8 cellular contexts compared by ENCODE assay signal in genomic region chr4:147019061-147019460, GRCh38.
DNase-seq lines count a peak whose midpoint lies in the region; ATAC-seq and TF ChIP-seq lines count a peak whose summit lies in the region.

No MANE protein-coding gene starts in this region.

- no peak overlapping the region for H2AFZ ChIP-seq in IMR-90 (replicated peaks; ENCODE audit: low read length, poor library complexity)

- intact Hi-C loops in IMR-90 (cut with micrococcal nuclease), result loop anchor here (1.0 to 10.0 kb wide), 3 partner anchors 78 to 846 kb away; no protein-coding TSS in a partner anchor
- intact Hi-C loops in posterior vena cava (cut with DNase I), result loop anchor here in 1 of 2 donors (5.0 kb wide), 1 partner anchor 73 kb away; no protein-coding TSS in a partner anchor

- no peak overlapping the region for H3K9ac ChIP-seq in IMR-90 (ENCODE audit: low read depth, low read length)

- in situ Hi-C loops in IMR-90 (cut with MboI; ENCODE audit: low sequenced_read_pairs), result loop anchor here (5.0 kb wide), 1 partner anchor 78 kb away; no protein-coding TSS in a partner anchor

- DNase-seq in GM03348 (ENCODE audit: low spot score), result peak; percentile 71
- peak; percentile 56 for DNase-seq in IMR-90
- peak; percentile 23 for DNase-seq in activated CD4-positive, CD25-positive, alpha-beta regulatory T cell treated with anti-CD3 and anti-CD28 coated beads, Interleukin-2, amount 50 U/mL, for 16 hours (ENCODE audit: low read depth, low spot score)
- peak; percentile 27 for DNase-seq in central memory CD4-positive, alpha-beta T cell
- peak; percentile 64 for DNase-seq in left lobe of liver (ENCODE audit: low spot score)
- peak; percentile 12 to 27 for DNase-seq in stimulated activated CD8-positive, alpha-beta memory T cell treated with anti-CD3 and anti-CD28 coated beads, Interleukin-2, amount 100 ng/mL, for 48 hours (ENCODE audit: low read depth in 2 of 2)
- no peak for DNase-seq in posterior vena cava (ENCODE audit: low spot score)

- peak; percentile 72 for TF ChIP-seq CTCF in IMR-90 (conservative IDR thresholded peaks at IDR 0.05; ENCODE audit: low read depth, low read length)

- H4K5ac ChIP-seq in IMR-90 (ENCODE audit: low read depth, low read length), result no peak overlapping the region

- H3K23ac ChIP-seq in IMR-90 (ENCODE audit: low read depth, low read length), result no peak overlapping the region

- H3K4me1 ChIP-seq in IMR-90 (ENCODE audit: control insufficient read depth, insufficient read depth, low read length), result no peaks in the 10 kb centered on the region

- H2BK120ac ChIP-seq in IMR-90 (ENCODE audit: low read depth, low read length), result no peak overlapping the region

- no peaks in the 10 kb centered on the region for H3K79me1 ChIP-seq in IMR-90 (ENCODE audit: low read depth in 1 of 2, low read length in 2 of 2)

- no peaks in the 10 kb centered on the region for H3K9me3 ChIP-seq in IMR-90 (ENCODE audit: control insufficient read depth, insufficient read depth, low read length)

- WGBS in IMR-90 (ENCODE audit: extremely low coverage in 2 of 2, insufficient read length in 1 of 2), 2 experiments, result no CpG with 5 or more reads among the region's 2 CpGs

- no peak overlapping the region for H2AK9ac ChIP-seq in IMR-90 (replicated peaks; ENCODE audit: low read depth, low read length, poor library complexity)

- H2BK5ac ChIP-seq in IMR-90 (ENCODE audit: low read depth, low read length, poor library complexity, severe bottlenecking), result no peak overlapping the region

- H4K8ac ChIP-seq in IMR-90 (ENCODE audit: low read depth in 2 of 2, low read length in 2 of 2), result no peak overlapping the region

- H3K36me3 ChIP-seq in IMR-90 (ENCODE audit: control insufficient read depth, insufficient read depth, low read length), result no peaks in the 10 kb centered on the region

- H3K14ac ChIP-seq in IMR-90 (replicated peaks; ENCODE audit: low read depth, low read length), result no peak overlapping the region

- no TSS peak for BruUV-seq in IMR-90 (replicated peaks; lab: Mats Ljungman, UMichigan)

- H2BK15ac ChIP-seq in IMR-90 (ENCODE audit: low read depth, low read length), result no peak overlapping the region

- no peaks in the 10 kb centered on the region for H3K9me1 ChIP-seq in IMR-90 (ENCODE audit: insufficient read depth, low read length)

- TF ChIP-seq POLR2A in IMR-90 (IDR thresholded peaks at IDR 0.05; ENCODE audit: low read depth, low read length), result no peak

- peak; percentile 88 for TF ChIP-seq RAD21 in IMR-90 (IDR thresholded peaks at IDR 0.05; ENCODE audit: low read length)

- ATAC-seq in GM21390 (IDR thresholded peaks at IDR 0.05; ENCODE audit: unreplicated experiment) (peak; percentile 89), IMR-90 (ENCODE audit: low read depth) (peak; percentile 89), left lobe of liver (peak; percentile 94)

- no peak overlapping the region for H2BK20ac ChIP-seq in IMR-90 (ENCODE audit: low read depth, low read length)

- no peak overlapping the region for H3K27ac ChIP-seq in IMR-90 (ENCODE audit: insufficient read depth, low read length)

- no peak overlapping the region for H4K91ac ChIP-seq in IMR-90 (ENCODE audit: insufficient read depth, low read depth, low read length)

- CTCF ChIA-PET in IMR-90 (lab: Yijun Ruan, JAX), result interaction anchor here (0.6 to 3.6 kb wide), 18 partner anchors 8 to 573 kb away, joined by 3 to 61 read pairs (median 4); no protein-coding TSS in a partner anchor

- no peak overlapping the region for H3K18ac ChIP-seq in IMR-90 (ENCODE audit: low read depth, low read length)

- no peaks in the 10 kb centered on the region for H4K20me1 ChIP-seq in IMR-90 (ENCODE audit: insufficient read depth, low read length)

- H3K27me3 ChIP-seq in IMR-90 (ENCODE audit: control insufficient read depth, insufficient read depth, low read length), result peaks cover 8% of the 10 kb centered on the region

- H3K4me3 ChIP-seq in IMR-90 (ENCODE audit: insufficient read depth, low read depth, low read length), result no peak overlapping the region

- H3K4ac ChIP-seq in IMR-90 (ENCODE audit: low read depth, low read length), result no peak overlapping the region

- dilution Hi-C loops in IMR-90 (cut with HindIII; ENCODE audit: low sequenced_read_pairs, unreplicated experiment), result no loop called here

- POLR2A ChIA-PET in IMR-90 (lab: Charles Lee; ENCODE audit: unreplicated experiment), result no interaction called here

- no peak overlapping the region for H3K56ac ChIP-seq in IMR-90 (ENCODE audit: extremely low read depth, insufficient read depth, low read length)

- no peak overlapping the region for H2AK5ac ChIP-seq in IMR-90 (ENCODE audit: low read depth, low read length)

- no peak overlapping the region for H3K4me2 ChIP-seq in IMR-90 (ENCODE audit: low read depth, low read length)

TF ChIP-seq in IMR-90, 13 proteins besides CTCF, POLR2A, EP300 and RAD21:
- no peak for TF ChIP-seq FOS (IDR thresholded peaks at IDR 0.05; ENCODE audit: low read depth, low read length)
- no peak for TF ChIP-seq USF2 (IDR thresholded peaks at IDR 0.05; ENCODE audit: low read depth, low read length)
- no peak for TF ChIP-seq RCOR1 (IDR thresholded peaks at IDR 0.05; ENCODE audit: insufficient replicate concordance, low read length)
- TF ChIP-seq MAFK (IDR thresholded peaks at IDR 0.05; ENCODE audit: low read depth, low read length), result no peak
- no peak for TF ChIP-seq CEBPB (IDR thresholded peaks at IDR 0.05; ENCODE audit: low read depth, low read length)
- no peak for TF ChIP-seq CHD1 (IDR thresholded peaks at IDR 0.05; ENCODE audit: low read depth, low read length)
- TF ChIP-seq SMC3 (IDR thresholded peaks at IDR 0.05; ENCODE audit: low read depth, low read length), result peak; percentile 78
